Comparison of ENCODE assay signal across 9 cellular contexts in the genomic region with DNA sequence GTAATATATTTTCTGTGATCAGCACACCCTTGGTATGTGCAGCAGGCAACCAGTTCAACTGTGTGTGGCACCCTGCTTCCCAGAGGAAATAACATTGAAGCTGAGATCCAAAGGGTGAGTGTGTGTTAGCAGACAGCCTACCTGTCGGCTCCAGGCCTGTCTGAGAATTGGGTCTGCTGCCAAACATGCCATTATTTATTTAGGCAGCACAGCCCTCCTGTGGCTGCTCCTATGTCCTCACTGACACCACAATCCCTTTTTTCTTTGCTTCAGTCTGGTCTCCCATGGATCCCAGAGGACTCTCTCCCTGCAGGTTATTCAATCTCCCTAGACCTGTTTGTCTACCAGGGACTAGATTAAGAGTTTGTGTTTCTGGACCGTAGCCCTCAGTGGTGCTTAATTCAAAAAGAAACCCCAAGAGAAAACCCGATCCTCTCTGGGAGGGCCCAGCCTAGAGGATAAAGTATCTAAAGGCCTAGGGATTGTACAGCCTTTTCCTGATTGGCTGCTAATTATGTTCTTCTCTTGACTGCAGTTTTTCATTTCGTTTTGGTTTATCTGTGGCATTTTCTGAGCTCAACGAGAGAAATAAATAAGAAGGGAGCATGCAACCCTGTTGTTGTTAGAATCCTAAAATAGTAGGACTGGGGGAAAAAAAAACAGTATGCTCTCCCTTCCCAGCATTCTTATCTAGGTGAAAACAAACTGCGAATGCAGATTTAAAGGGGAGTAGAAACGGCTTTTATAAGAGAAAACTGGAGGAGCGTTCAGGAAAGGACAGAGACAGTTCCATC. TPM values are rescaled to one million over a fixed set of nuclear protein-coding genes. Genes with fewer than 3 reads are reported as not detected.
DNase-seq lines count a peak whose midpoint lies in the region; ATAC-seq and TF ChIP-seq lines count a peak whose summit lies in the region.
"Had no signal": no experiment of that assay in that cellular context is flagged by ENCODE, and none has a peak within 500 bp of the region (broad histone marks: within the 10 kb centered on the region; RNA-seq: fewer than 3 reads in every experiment).

No MANE protein-coding gene starts in this region.

- H3K4me1 ChIP-seq in suprapubic skin, result peaks cover 15% of the 10 kb centered on the region
- H3K4me1 ChIP-seq in Peyer's patch, result peaks cover 0 to 19% (median 1%) of the 10 kb centered on the region in 4 donors

- no peaks in the 10 kb centered on the region for H3K27me3 ChIP-seq in suprapubic skin
- no peaks in the 10 kb centered on the region for H3K27me3 ChIP-seq in Peyer's patch

- no peaks in the 10 kb centered on the region for H3K9me3 Mint-ChIP-seq in stimulated activated effector memory CD8-positive, alpha-beta T cell treated with anti-CD3 and anti-CD28 coated beads, Interleukin-12 subunit alpha, Interleukin-12 subunit beta, amount 100 ng/mL, for 72 hours
- H3K9me3 Mint-ChIP-seq: activated CD8-positive, alpha-beta T cell treated with anti-CD3 and anti-CD28 coated beads for 36 hours had no signal

- H3K4me3 Mint-ChIP-seq in stimulated activated effector memory CD8-positive, alpha-beta T cell treated with anti-CD3 and anti-CD28 coated beads, Interleukin-12 subunit alpha, Interleukin-12 subunit beta, amount 100 ng/mL, for 72 hours, result no peak overlapping the region
- H3K4me3 Mint-ChIP-seq: activated CD8-positive, alpha-beta T cell treated with anti-CD3 and anti-CD28 coated beads for 36 hours had no signal

- peak overlapping the region; percentile 32 for H3K4me3 ChIP-seq in choroid plexus epithelial cell (ENCODE audit: low read depth, low read length)
- no peak overlapping the region for H3K4me3 ChIP-seq in suprapubic skin
- no peak overlapping the region for H3K4me3 ChIP-seq in Peyer's patch

- TF ChIP-seq EP300 in suprapubic skin (IDR thresholded peaks at IDR 0.05), result no peak

- TF ChIP-seq CTCF in choroid plexus epithelial cell (conservative IDR thresholded peaks at IDR 0.05; ENCODE audit: low read depth, low read length) (peak; percentile 50), suprapubic skin (IDR thresholded peaks at IDR 0.05) (no peak), Peyer's patch (IDR thresholded peaks at IDR 0.05) (peak in 2 of 6 experiments; percentile 16)

- no peaks in the 10 kb centered on the region for H3K36me3 Mint-ChIP-seq in stimulated activated effector memory CD8-positive, alpha-beta T cell treated with anti-CD3 and anti-CD28 coated beads, Interleukin-12 subunit alpha, Interleukin-12 subunit beta, amount 100 ng/mL, for 72 hours

- ATAC-seq in stimulated activated effector memory CD8-positive, alpha-beta T cell treated with anti-CD3 and anti-CD28 coated beads, Interleukin-12 subunit alpha, Interleukin-12 subunit beta, amount 100 ng/mL, for 72 hours, result no peak
- ATAC-seq: activated CD8-positive, alpha-beta T cell treated with anti-CD3 and anti-CD28 coated beads for 36 hours had no signal

- H3K4me1 Mint-ChIP-seq in stimulated activated effector memory CD8-positive, alpha-beta T cell treated with anti-CD3 and anti-CD28 coated beads, Interleukin-12 subunit alpha, Interleukin-12 subunit beta, amount 100 ng/mL, for 72 hours, result no peaks in the 10 kb centered on the region

- H3K9me3 ChIP-seq in suprapubic skin, result no peaks in the 10 kb centered on the region
- H3K9me3 ChIP-seq in Peyer's patch, result no peaks in the 10 kb centered on the region

- H3K27ac ChIP-seq in suprapubic skin (no peak overlapping the region), Peyer's patch (peak overlapping the region in 2 of 4 donors; percentile 25 to 46)

- TF ChIP-seq POLR2A in suprapubic skin (IDR thresholded peaks at IDR 0.05) (no peak), Peyer's patch (IDR thresholded peaks at IDR 0.05) (no peak)

- no peak overlapping the region for H3K27ac Mint-ChIP-seq in stimulated activated effector memory CD8-positive, alpha-beta T cell treated with anti-CD3 and anti-CD28 coated beads, Interleukin-12 subunit alpha, Interleukin-12 subunit beta, amount 100 ng/mL, for 72 hours
- H3K27ac Mint-ChIP-seq: activated CD8-positive, alpha-beta T cell treated with anti-CD3 and anti-CD28 coated beads for 36 hours had no signal

- DNase-seq in Daoy (ENCODE audit: low read depth), result peak; percentile 54
- peak; percentile 63 for DNase-seq in NCI-H2227 treated with DMSO at 0.1 percent for 48 hours (lab: John Stamatoyannopoulos, UW)
- DNase-seq in choroid plexus epithelial cell (ENCODE audit: low read depth), result peak; percentile 71
- DNase-seq in myocyte (ENCODE audit: low read depth), result peak; percentile 43
- DNase-seq in suprapubic skin (ENCODE audit: low spot score in 2 of 2), result no peak
- DNase-seq in Peyer's patch, result no peak
- DNase-seq in putamen (ENCODE audit: low spot score), result no peak
- DNase-seq in stimulated activated effector memory CD8-positive, alpha-beta T cell treated with anti-CD3 and anti-CD28 coated beads, Interleukin-12 subunit alpha, Interleukin-12 subunit beta, amount 100 ng/mL, for 72 hours (ENCODE audit: low spot score in 2 of 2), result no peak
- DNase-seq: activated CD8-positive, alpha-beta T cell treated with anti-CD3 and anti-CD28 coated beads for 36 hours had no signal

- H3K36me3 ChIP-seq in suprapubic skin, result no peaks in the 10 kb centered on the region
- no peaks in the 10 kb centered on the region for H3K36me3 ChIP-seq in Peyer's patch

- WGBS in suprapubic skin, result 53% methylated on average over 8 of the region's 8 CpGs

RNA-seq across cellular contexts. Expression of gene KCNE3, which starts 24.1 kb away (rescaled TPM):
- 0.06 TPM in 2 replicates for total RNA-seq in Daoy (2014; rRNA removed; shearing (Covaris generic))
- total RNA-seq in myocyte, result 0.52 and 0.70 TPM in 2 replicates
- 0.19 TPM for polyA plus RNA-seq in myocyte (2012)
- total RNA-seq in suprapubic skin, result 1 to 10 TPM in 1 of 4 donors, under 1 TPM in 3; 0.17 to 2.0 (median 0.26) TPM
- total RNA-seq in Peyer's patch, result 10 to 100 TPM; 13.5 to 86.0 (median 55.0) TPM
- total RNA-seq: activated CD8-positive, alpha-beta T cell treated with anti-CD3 and anti-CD28 coated beads for 36 hours had no signal

RNA-seq across cellular contexts. Expression of gene PGM2L1, which starts 45.0 kb away (rescaled TPM):
- total RNA-seq in Daoy (2014; rRNA removed; shearing (Covaris generic)), result 8.1 and 10.1 TPM in 2 replicates
- total RNA-seq in myocyte (17.9 and 20.3 TPM in 2 replicates), suprapubic skin (1 to 10 TPM in 3 of 4 donors, under 1 TPM in 1; 0.91 to 3.9 (median 2.0) TPM), Peyer's patch (1 to 10 TPM; 1.2 to 5.8 (median 3.0) TPM)
- 6.7 TPM for polyA plus RNA-seq in myocyte (2012)

RNA-seq across cellular contexts. Expression of gene LIPT2, which starts 50.3 kb away (rescaled TPM):
- total RNA-seq in Daoy (2014; rRNA removed; shearing (Covaris generic)), result 6.6 and 8.3 TPM in 2 replicates
- total RNA-seq in myocyte (2.3 and 4.5 TPM in 2 replicates), suprapubic skin (10 to 100 TPM in 1 of 4 donors, 1 to 10 TPM in 3; 5.1 to 10.6 (median 7.6) TPM), Peyer's patch (1 to 10 TPM in 3 of 4 donors, not detected in 1; 7.5 to 9.6 (median 7.9) TPM)
- 1.5 TPM for polyA plus RNA-seq in myocyte (2012)

Comparison
In these comparisons a context has a peak if more than half of its experiments do, and no peak if none do; other contexts are left out.
1. DNase-seq: peak in Daoy (single experiment), NCI-H2227 treated with DMSO at 0.1 percent for 48 hours (single experiment), choroid plexus epithelial cell (single experiment) and myocyte (single experiment); none in suprapubic skin (0 of 2), Peyer's patch (0 of 3), putamen (single experiment) and stimulated activated effector memory CD8-positive, alpha-beta T cell treated with anti-CD3 and anti-CD28 coated beads, Interleukin-12 subunit alpha, Interleukin-12 subunit beta, amount 100 ng/mL, for 72 hours (0 of 2).